ENCODE assay signal across 8 cellular contexts in the genomic region with DNA sequence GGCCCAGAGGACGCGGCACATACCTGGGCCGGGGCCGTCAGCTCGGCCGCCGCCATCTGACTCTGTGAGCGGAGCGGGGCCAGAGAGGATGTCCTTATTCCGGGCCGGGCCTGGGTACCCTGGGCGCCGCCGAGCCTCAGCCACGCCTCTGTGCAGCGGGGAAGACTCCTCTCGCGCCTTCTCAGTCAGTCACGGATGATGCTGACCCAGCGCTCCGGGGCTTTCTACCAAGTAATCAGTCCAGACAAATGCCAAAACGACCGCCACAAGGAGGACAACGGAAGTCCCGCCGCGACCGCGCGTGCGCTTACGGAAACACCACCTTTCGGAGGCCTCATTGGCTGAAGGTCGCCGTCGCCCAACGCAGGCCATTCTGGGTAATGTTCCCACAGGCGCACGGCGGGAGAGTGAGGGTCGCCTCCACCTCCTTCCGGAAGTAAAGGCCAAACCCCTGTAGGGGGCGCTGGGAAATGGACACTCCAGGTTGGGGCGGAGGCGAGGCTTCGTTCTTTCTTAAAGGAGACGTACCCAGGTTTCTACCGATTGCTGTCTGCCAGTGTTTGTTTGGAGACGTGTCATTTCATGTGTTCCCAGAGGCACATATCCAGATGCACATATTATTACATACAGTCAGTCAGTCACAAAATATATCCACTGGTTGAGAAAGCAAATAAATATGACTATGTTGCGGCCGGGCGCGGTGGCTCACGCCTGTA. TPM values are rescaled to one million over a fixed set of nuclear protein-coding genes. Genes with fewer than 3 reads are reported as not detected.
A peak's percentile ranks its signal among the peaks of the same experiment; 100 is the strongest.
DNase-seq lines count a peak whose midpoint lies in the region; ATAC-seq lines count a peak whose summit lies in the region.

Gene ZNF256, minus strand, starts transcription at position 288 of the 716 bp plus-strand sequence. Its CDS starts 232 bp downstream, at position 56.

- H3K79me1 ChIP-seq in mesenchymal stem cell (replicated peaks; ENCODE audit: low read length, poor library complexity, severe bottlenecking): peaks cover 28% of the 10 kb centered on the region

- peak within 1 kb of the TSS in 1 of 2 experiments; percentile 26 for H3K14ac ChIP-seq in mesenchymal stem cell (ENCODE audit: low read length in 2 of 2)

- H3K27ac ChIP-seq in mesenchymal stem cell (ENCODE audit: low read length, poor library complexity, severe bottlenecking): peak within 1 kb of the TSS; percentile 77

- H2AFZ ChIP-seq in mesenchymal stem cell (ENCODE audit: low read depth, low read length): peak within 1 kb of the TSS; percentile 60

- peak within 1 kb of the TSS; percentile 65 for H3K4me3 ChIP-seq in endocrine pancreas (ENCODE audit: control insufficient read depth, insufficient read depth, low read length)
- H3K4me3 ChIP-seq in mesenchymal stem cell (ENCODE audit: insufficient read depth in 1 of 2, low read depth in 1 of 2, low read length in 2 of 2): peak within 1 kb of the TSS; percentile 95 to 96

- peak within 1 kb of the TSS; percentile 87 for H3K4me2 ChIP-seq in mesenchymal stem cell (ENCODE audit: low read length, poor library complexity, severe bottlenecking)

- no peak within 1 kb of the TSS for H2AK5ac ChIP-seq in mesenchymal stem cell (ENCODE audit: low read length, severe bottlenecking)

- H3K4me1 ChIP-seq in endocrine pancreas (ENCODE audit: control insufficient read depth, insufficient read depth, low read length) (no peaks in the 10 kb centered on the region), mesenchymal stem cell (ENCODE audit: control insufficient read depth, insufficient read depth, low read depth, low read length) (peaks cover 7% of the 10 kb centered on the region)

- H4K91ac ChIP-seq in mesenchymal stem cell (ENCODE audit: low read length): peak within 1 kb of the TSS; percentile 45

- H2BK5ac ChIP-seq in mesenchymal stem cell (ENCODE audit: low read depth, low read length, poor library complexity, severe bottlenecking): no peak within 1 kb of the TSS

- H3K9ac ChIP-seq in endocrine pancreas (ENCODE audit: control insufficient read depth, insufficient read depth, low read length) (peak within 1 kb of the TSS; percentile 85), mesenchymal stem cell (ENCODE audit: low read length) (peak within 1 kb of the TSS; percentile 94)

- peak within 1 kb of the TSS; percentile 85 for H4K8ac ChIP-seq in mesenchymal stem cell (ENCODE audit: low read length)

- H3K9me3 ChIP-seq in endocrine pancreas (ENCODE audit: control insufficient read depth, low read length) (peaks cover 5% of the 10 kb centered on the region), mesenchymal stem cell (ENCODE audit: control insufficient read depth, low read length) (peaks cover 31% of the 10 kb centered on the region)

- peak within 1 kb of the TSS; percentile 84 to 90 for H3K18ac ChIP-seq in mesenchymal stem cell (ENCODE audit: low read depth in 1 of 2, low read length in 2 of 2)

- 9% methylated on average over 53 of the region's 54 CpGs for WGBS in mesenchymal stem cell

- H3K36me3 ChIP-seq in endocrine pancreas (ENCODE audit: control insufficient read depth, insufficient read depth, low read length): peaks cover 12% of the 10 kb centered on the region
- peaks cover 18 to 19% of the 10 kb centered on the region in 2 experiments for H3K36me3 ChIP-seq in mesenchymal stem cell (ENCODE audit: control insufficient read depth in 1 of 2, insufficient read depth in 2 of 2, low read depth in 1 of 2, low read length in 2 of 2)

- DNase-seq in AG20443 (ENCODE audit: low spot score): peak; percentile 98
- peak; percentile 99 for DNase-seq in NCI-H69 (lab: John Stamatoyannopoulos, UW)
- DNase-seq in activated CD8-positive, alpha-beta memory T cell treated with anti-CD3 and anti-CD28 coated beads, Interleukin-2, amount 50 U/mL, for 1 hour (ENCODE audit: extremely low read depth): peak; percentile 70
- DNase-seq in mesenchymal stem cell: peak; percentile 95
- DNase-seq in stimulated activated CD8-positive, alpha-beta memory T cell treated with anti-CD3 and anti-CD28 coated beads, Interleukin-12 subunit alpha, Interleukin-12 subunit beta, amount 100 ng/mL, for 1 hour (ENCODE audit: low read depth): peak; percentile 77

- H3K23ac ChIP-seq in mesenchymal stem cell (ENCODE audit: low read length in 2 of 2): no peak within 1 kb of the TSS

- peak within 1 kb of the TSS; percentile 24 for H2BK120ac ChIP-seq in mesenchymal stem cell (ENCODE audit: low read depth, low read length)

- no peaks in the 10 kb centered on the region for H3K27me3 ChIP-seq in endocrine pancreas (ENCODE audit: control insufficient read depth, insufficient read depth, low read length)
- H3K27me3 ChIP-seq in mesenchymal stem cell (ENCODE audit: control insufficient read depth in 1 of 2, insufficient read depth in 1 of 2, low read length in 2 of 2): no peaks in the 10 kb centered on the region

- peak within 1 kb of the TSS; percentile 32 to 75 for H3K4ac ChIP-seq in mesenchymal stem cell (ENCODE audit: low read depth in 1 of 2, low read length in 2 of 2)

- peak; percentile 93 for ATAC-seq in GM19025 (IDR thresholded peaks at IDR 0.05; ENCODE audit: low read depth, unreplicated experiment)
- peak; percentile 95 for ATAC-seq in HG03354 (IDR thresholded peaks at IDR 0.05; ENCODE audit: poor library complexity, severe bottlenecking, unreplicated experiment)

- no peak within 1 kb of the TSS for H2BK12ac ChIP-seq in mesenchymal stem cell (ENCODE audit: low read length in 2 of 2)

- no peak within 1 kb of the TSS for H2BK15ac ChIP-seq in mesenchymal stem cell (ENCODE audit: low read depth, poor library complexity, severe bottlenecking)

RNA-seq across cellular contexts. Expression of gene ZNF256, which starts in this region (rescaled TPM):
- 2.8 TPM for polyA plus RNA-seq in mesenchymal stem cell (2013, experiment 1 of 2)
- 2.9 TPM for polyA plus RNA-seq in mesenchymal stem cell (2013, experiment 2 of 2)

Comparison
In these comparisons a context has a peak if more than half of its experiments do, and no peak if none do; other contexts are left out.
1. Peak in every context shown above with its lines: DNase-seq, ATAC-seq, H3K4me3 ChIP-seq and H3K27ac ChIP-seq.